12 cellular contexts compared by ENCODE assay signal in the genomic region with DNA sequence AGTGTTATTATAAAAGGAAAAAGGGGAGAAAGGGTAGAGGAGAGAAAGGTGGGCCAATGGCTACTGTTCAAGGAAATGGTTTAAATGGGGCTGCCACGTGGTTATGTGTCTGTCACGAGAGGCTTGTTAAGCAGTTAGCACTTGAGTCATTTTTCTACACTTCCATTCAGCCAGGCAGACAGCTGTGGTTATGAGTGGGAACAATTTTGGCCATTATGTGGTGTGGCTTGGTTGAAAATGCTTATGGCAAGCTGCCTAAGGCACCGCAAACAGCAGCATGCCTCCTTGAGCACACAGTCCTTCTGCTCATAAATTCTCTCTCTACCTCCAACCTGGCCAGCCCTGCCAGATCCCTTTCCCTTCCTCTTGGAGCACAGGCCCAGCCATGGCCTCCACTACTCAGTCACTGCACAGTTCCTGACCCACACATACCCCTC. TPM values are rescaled to one million over a fixed set of nuclear protein-coding genes. Genes with fewer than 3 reads are reported as not detected.
DNase-seq lines count a peak whose midpoint lies in the region; ATAC-seq and TF ChIP-seq lines count a peak whose summit lies in the region.
"Had no signal": no experiment of that assay in that cellular context is flagged by ENCODE, and none has a peak within 500 bp of the region (broad histone marks: within the 10 kb centered on the region; RNA-seq: fewer than 3 reads in every experiment).

No MANE protein-coding gene starts in this region.

- no peak for TF ChIP-seq POLR2A in NB4 (IDR thresholded peaks at IDR 0.05; ENCODE audit: extremely low read depth, insufficient read length)

- H3K36me3 ChIP-seq in GM23338 (ENCODE audit: insufficient read depth) = peaks cover 21% of the 10 kb centered on the region; the same call in 1 of the 2 replicates

- no peak overlapping the region for H3K4me3 Mint-ChIP-seq in stimulated activated memory B cell treated with anti-CD40 and anti-IgM and Interleukin-4, amounts not matched to agents 10 μg/mL and 1 μg/mL and 100 μg/mL, for 72 hours
- H3K4me3 Mint-ChIP-seq in GM23338 = no peak overlapping the region

- H3K27ac Mint-ChIP-seq in stimulated activated memory B cell treated with anti-CD40 and anti-IgM and Interleukin-4, amounts not matched to agents 10 μg/mL and 1 μg/mL and 100 μg/mL, for 72 hours = peak overlapping the region; percentile 64
- no peak overlapping the region for H3K27ac Mint-ChIP-seq in GM23338

- H3K4me1 Mint-ChIP-seq in stimulated activated memory B cell treated with anti-CD40 and anti-IgM and Interleukin-4, amounts not matched to agents 10 μg/mL and 1 μg/mL and 100 μg/mL, for 72 hours = peaks cover 41% of the 10 kb centered on the region
- H3K4me1 Mint-ChIP-seq in GM23338 = peaks cover 11% of the 10 kb centered on the region

- peaks cover 40% of the 10 kb centered on the region for H3F3A ChIP-seq in GM23338 (replicated peaks; ENCODE audit: low read depth)

- H3K4me2 ChIP-seq in GM23338 = no peak overlapping the region

- no peaks in the 10 kb centered on the region for H3K27me3 Mint-ChIP-seq in stimulated activated memory B cell treated with anti-CD40 and anti-IgM and Interleukin-4, amounts not matched to agents 10 μg/mL and 1 μg/mL and 100 μg/mL, for 72 hours
- H3K27me3 Mint-ChIP-seq in GM23338 (ENCODE audit: insufficient read depth, low read depth, poor library complexity) = peaks cover 6% of the 10 kb centered on the region
- H3K27me3 Mint-ChIP-seq: IgD-negative memory B cell had no signal

- H3K79me2 ChIP-seq in GM23338 (replicated peaks; ENCODE audit: insufficient read depth) = peaks cover 23% of the 10 kb centered on the region

- TF ChIP-seq CTCF in NB4 (IDR thresholded peaks at IDR 0.05; ENCODE audit: low read depth, low read length) (no peak), GM23338 (conservative IDR thresholded peaks at IDR 0.05; ENCODE audit: low read depth in 2 of 2) (no peak)

- no peak overlapping the region for H2AFZ ChIP-seq in GM23338

- H3K4me3 ChIP-seq in NB4 (ENCODE audit: low read depth, low read length) (no peak overlapping the region), GM23338 (no peak overlapping the region)
- H3K4me3 ChIP-seq: thyroid gland had no signal

- no peak overlapping the region for H3K27ac ChIP-seq in GM23338 (ENCODE audit: low read depth)
- H3K27ac ChIP-seq: thyroid gland had no signal

- no peaks in the 10 kb centered on the region for H3K9me3 Mint-ChIP-seq in stimulated activated memory B cell treated with anti-CD40 and anti-IgM and Interleukin-4, amounts not matched to agents 10 μg/mL and 1 μg/mL and 100 μg/mL, for 72 hours
- no peaks in the 10 kb centered on the region for H3K9me3 Mint-ChIP-seq in GM23338
- H3K9me3 Mint-ChIP-seq: IgD-negative memory B cell had no signal

- H4K20me1 ChIP-seq in GM23338 (replicated peaks; ENCODE audit: insufficient read depth) = peaks cover 4% of the 10 kb centered on the region; the same call in 1 of the 2 replicates

- peaks cover 29% of the 10 kb centered on the region for H3K36me3 Mint-ChIP-seq in stimulated activated memory B cell treated with anti-CD40 and anti-IgM and Interleukin-4, amounts not matched to agents 10 μg/mL and 1 μg/mL and 100 μg/mL, for 72 hours
- peaks cover 56% of the 10 kb centered on the region for H3K36me3 Mint-ChIP-seq in GM23338 (ENCODE audit: low read depth)

- H3K27me3 ChIP-seq in GM23338 (ENCODE audit: insufficient read depth) = no peaks in the 10 kb centered on the region
- H3K27me3 ChIP-seq: thyroid gland had no signal

- peaks cover 6% of the 10 kb centered on the region; the same call in 1 of the 2 replicates for H3K4me1 ChIP-seq in GM23338 (ENCODE audit: insufficient read depth)

- DNase-seq in activated T-cell treated with anti-CD3 and anti-CD28 coated beads for 24 hours (ENCODE audit: low read depth) (peak; percentile 28), NB4 (ENCODE audit: low read depth) (peak; percentile 60), NCI-H524 treated with DMSO at 0.1 percent for 48 hours (lab: John Stamatoyannopoulos, UW) (no peak), GM23338 (ENCODE audit: low spot score) (no peak), GDM1 (lab: John Stamatoyannopoulos, UW) (no peak)
- DNase-seq in activated T-cell treated with anti-CD3 and anti-CD28 coated beads, Interleukin-2, amount 50 U/mL, for 1 hour = no peak
- DNase-seq in activated gamma-delta T cell treated with anti-CD3 and anti-CD28 coated beads, Interleukin-2, amount 50 U/mL, for 16 hours (ENCODE audit: low read depth) = peak; percentile 26
- DNase-seq: COR-L47, thyroid gland had no signal

- peak; percentile 13 for ATAC-seq in stimulated activated memory B cell treated with anti-CD40 and anti-IgM and Interleukin-4, amounts not matched to agents 10 μg/mL and 1 μg/mL and 100 μg/mL, for 72 hours
- no peak for ATAC-seq in GM23338

- H3K9me2 ChIP-seq in GM23338 (ENCODE audit: insufficient read depth) = no peaks in the 10 kb centered on the region

TF ChIP-seq in GM23338, 12 proteins besides CTCF, POLR2A, EP300 and RAD21 (continues in another document):
- TF ChIP-seq, protein P1, sequence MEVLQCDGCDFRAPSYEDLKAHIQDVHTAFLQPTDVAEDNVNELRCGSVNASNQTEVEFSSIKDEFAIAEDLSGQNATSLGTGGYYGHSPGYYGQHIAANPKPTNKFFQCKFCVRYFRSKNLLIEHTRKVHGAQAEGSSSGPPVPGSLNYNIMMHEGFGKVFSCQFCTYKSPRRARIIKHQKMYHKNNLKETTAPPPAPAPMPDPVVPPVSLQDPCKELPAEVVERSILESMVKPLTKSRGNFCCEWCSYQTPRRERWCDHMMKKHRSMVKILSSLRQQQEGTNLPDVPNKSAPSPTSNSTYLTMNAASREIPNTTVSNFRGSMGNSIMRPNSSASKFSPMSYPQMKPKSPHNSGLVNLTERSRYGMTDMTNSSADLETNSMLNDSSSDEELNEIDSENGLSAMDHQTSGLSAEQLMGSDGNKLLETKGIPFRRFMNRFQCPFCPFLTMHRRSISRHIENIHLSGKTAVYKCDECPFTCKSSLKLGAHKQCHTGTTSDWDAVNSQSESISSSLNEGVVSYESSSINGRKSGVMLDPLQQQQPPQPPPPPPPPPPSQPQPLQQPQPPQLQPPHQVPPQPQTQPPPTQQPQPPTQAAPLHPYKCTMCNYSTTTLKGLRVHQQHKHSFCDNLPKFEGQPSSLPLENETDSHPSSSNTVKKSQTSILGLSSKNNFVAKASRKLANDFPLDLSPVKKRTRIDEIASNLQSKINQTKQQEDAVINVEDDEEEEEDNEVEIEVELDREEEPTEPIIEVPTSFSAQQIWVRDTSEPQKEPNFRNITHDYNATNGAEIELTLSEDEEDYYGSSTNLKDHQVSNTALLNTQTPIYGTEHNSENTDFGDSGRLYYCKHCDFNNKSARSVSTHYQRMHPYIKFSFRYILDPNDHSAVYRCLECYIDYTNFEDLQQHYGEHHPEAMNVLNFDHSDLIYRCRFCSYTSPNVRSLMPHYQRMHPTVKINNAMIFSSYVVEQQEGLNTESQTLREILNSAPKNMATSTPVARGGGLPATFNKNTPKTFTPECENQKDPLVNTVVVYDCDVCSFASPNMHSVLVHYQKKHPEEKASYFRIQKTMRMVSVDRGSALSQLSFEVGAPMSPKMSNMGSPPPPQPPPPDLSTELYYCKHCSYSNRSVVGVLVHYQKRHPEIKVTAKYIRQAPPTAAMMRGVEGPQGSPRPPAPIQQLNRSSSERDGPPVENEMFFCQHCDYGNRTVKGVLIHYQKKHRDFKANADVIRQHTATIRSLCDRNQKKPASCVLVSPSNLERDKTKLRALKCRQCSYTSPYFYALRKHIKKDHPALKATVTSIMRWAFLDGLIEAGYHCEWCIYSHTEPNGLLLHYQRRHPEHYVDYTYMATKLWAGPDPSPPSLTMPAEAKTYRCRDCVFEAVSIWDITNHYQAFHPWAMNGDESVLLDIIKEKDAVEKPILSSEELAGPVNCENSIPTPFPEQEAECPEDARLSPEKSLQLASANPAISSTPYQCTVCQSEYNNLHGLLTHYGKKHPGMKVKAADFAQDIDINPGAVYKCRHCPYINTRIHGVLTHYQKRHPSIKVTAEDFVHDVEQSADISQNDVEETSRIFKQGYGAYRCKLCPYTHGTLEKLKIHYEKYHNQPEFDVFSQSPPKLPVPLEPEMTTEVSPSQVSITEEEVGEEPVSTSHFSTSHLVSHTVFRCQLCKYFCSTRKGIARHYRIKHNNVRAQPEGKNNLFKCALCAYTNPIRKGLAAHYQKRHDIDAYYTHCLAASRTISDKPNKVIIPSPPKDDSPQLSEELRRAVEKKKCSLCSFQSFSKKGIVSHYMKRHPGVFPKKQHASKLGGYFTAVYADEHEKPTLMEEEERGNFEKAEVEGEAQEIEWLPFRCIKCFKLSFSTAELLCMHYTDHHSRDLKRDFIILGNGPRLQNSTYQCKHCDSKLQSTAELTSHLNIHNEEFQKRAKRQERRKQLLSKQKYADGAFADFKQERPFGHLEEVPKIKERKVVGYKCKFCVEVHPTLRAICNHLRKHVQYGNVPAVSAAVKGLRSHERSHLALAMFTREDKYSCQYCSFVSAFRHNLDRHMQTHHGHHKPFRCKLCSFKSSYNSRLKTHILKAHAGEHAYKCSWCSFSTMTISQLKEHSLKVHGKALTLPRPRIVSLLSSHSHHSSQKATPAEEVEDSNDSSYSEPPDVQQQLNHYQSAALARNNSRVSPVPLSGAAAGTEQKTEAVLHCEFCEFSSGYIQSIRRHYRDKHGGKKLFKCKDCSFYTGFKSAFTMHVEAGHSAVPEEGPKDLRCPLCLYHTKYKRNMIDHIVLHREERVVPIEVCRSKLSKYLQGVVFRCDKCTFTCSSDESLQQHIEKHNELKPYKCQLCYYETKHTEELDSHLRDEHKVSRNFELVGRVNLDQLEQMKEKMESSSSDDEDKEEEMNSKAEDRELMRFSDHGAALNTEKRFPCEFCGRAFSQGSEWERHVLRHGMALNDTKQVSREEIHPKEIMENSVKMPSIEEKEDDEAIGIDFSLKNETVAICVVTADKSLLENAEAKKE (CRISPR knock-in tag; IDR thresholded peaks at IDR 0.05) = no peak
- no peak for TF ChIP-seq EZH2phosphoT487 (IDR thresholded peaks at IDR 0.05; ENCODE audit: unreplicated experiment)

RNA-seq across cellular contexts. Expression of a gene that starts 3.2 kb away (rescaled TPM):
- total RNA-seq in GM23338 (2014; rRNA removed; shearing (Covaris generic)) = 144 and 170 TPM in 2 replicates
- polyA plus RNA-seq in GM23338 (2016; fragmentation: Nextera tagmentation; extraction: Ambion mirVana) = 253 and 313 TPM in 2 replicates

RNA-seq across cellular contexts. Expression of a gene that starts 15.9 kb away (rescaled TPM):
- total RNA-seq in GM23338 (2014; rRNA removed; shearing (Covaris generic)) = 0.31 and 1.5 TPM in 2 replicates
- polyA plus RNA-seq in GM23338 (2016; fragmentation: Nextera tagmentation; extraction: Ambion mirVana) = 0.71 and 0.78 TPM in 2 replicates
- total RNA-seq: aorta, thyroid gland had no signal
- polyA plus RNA-seq: IgD-negative memory B cell had no signal

RNA-seq across cellular contexts. Expression of a gene that starts 36.7 kb away (rescaled TPM):
- total RNA-seq in GM23338 (2014; rRNA removed; shearing (Covaris generic)) = 59.5 and 72.9 TPM in 2 replicates
- 39.3 and 55.5 TPM in 2 replicates for polyA plus RNA-seq in GM23338 (2016; fragmentation: Nextera tagmentation; extraction: Ambion mirVana)

RNA-seq across cellular contexts. Expression of a gene that starts 50.5 kb away (rescaled TPM):
- total RNA-seq in GM23338 (2014; rRNA removed; shearing (Covaris generic)) = 258 and 313 TPM in 2 replicates
- 171 and 204 TPM in 2 replicates for polyA plus RNA-seq in GM23338 (2016; fragmentation: Nextera tagmentation; extraction: Ambion mirVana)

Comparison
In these comparisons a context has a peak if more than half of its experiments do, and no peak if none do; other contexts are left out.
1. DNase-seq: peak in activated T-cell treated with anti-CD3 and anti-CD28 coated beads for 24 hours (single experiment), NB4 (single experiment) and activated gamma-delta T cell treated with anti-CD3 and anti-CD28 coated beads, Interleukin-2, amount 50 U/mL, for 16 hours (single experiment); none in activated T-cell treated with anti-CD3 and anti-CD28 coated beads, Interleukin-2, amount 50 U/mL, for 1 hour (single experiment), NCI-H524 treated with DMSO at 0.1 percent for 48 hours (single experiment), GM23338 (single experiment) and GDM1 (single experiment).